12 cellular contexts compared by ENCODE assay signal in the genomic region with DNA sequence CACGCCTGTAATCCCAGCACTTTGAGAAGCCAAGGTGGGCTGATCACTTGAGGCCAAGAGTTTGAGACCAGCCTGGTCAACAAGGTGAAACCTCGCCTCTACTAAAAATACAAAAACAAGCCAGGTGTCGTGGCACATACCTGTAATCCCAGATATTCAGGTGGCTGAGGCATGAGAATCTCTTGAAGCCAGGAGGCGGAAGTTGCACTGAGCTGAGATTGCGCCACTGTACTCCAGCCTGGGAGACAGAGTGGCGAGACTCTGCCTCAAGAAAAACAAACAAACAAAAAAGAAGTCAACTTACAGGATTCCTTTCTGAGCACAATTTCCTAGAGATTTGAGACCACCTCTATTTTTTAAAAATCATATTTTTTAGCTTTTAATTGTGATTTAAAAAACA.
"Had no signal": no experiment of that assay in that cellular context is flagged by ENCODE, and none has a peak within 500 bp of the region (broad histone marks: within the 10 kb centered on the region; RNA-seq: fewer than 3 reads in every experiment).

No MANE protein-coding gene starts in this region.

- DNase-seq: activated CD4-positive, alpha-beta T cell treated with anti-CD3 and anti-CD28 coated beads, Interleukin-2, amount 10 ng/mL, durations not matched to agents 7 days and 5 days; activated CD8-positive, alpha-beta memory T cell treated with anti-CD3 and anti-CD28 coated beads, Interleukin-2, amount 50 U/mL, for 48 hours; activated naive CD4-positive, alpha-beta T cell; activated naive CD8-positive, alpha-beta T cell treated with anti-CD3 and anti-CD28 coated beads, Interleukin-2, amount 10 ng/mL, durations not matched to agents 7 days and 5 days; cerebellar nuclear complex; effector memory CD4-positive, alpha-beta T cell; foreskin melanocyte; stimulated activated CD4-positive, alpha-beta T cell treated with anti-CD3 and anti-CD28 coated beads, Interleukin-12 subunit alpha, Interleukin-12 subunit beta, amount 100 ng/mL, for 4 hours; stimulated activated CD4-positive, alpha-beta T cell treated with anti-CD3 and anti-CD28 coated beads, Interleukin-2, amount 100 ng/mL, for 24 hours; stimulated activated naive B cell treated with anti-CD40 and anti-IgM and Interleukin-4, amounts not matched to agents 10 μg/mL and 1 μg/mL and 100 μg/mL, for 72 hours had no signal

- H3K9me3 ChIP-seq: prostate gland had no signal

- H3K4me3 ChIP-seq: prostate gland had no signal

- FAIRE-seq: islet of Langerhans had no signal

- ATAC-seq: stimulated activated naive B cell treated with anti-CD40 and anti-IgM and Interleukin-4, amounts not matched to agents 10 μg/mL and 1 μg/mL and 100 μg/mL, for 72 hours had no signal
